Comparison of ENCODE assay signal across 8 cellular contexts in genomic region chr7:992742-993607, GRCh38. TPM values are rescaled to one million over a fixed set of nuclear protein-coding genes. Genes with fewer than 3 reads are reported as not detected.
DNase-seq lines count a peak whose midpoint lies in the region; ATAC-seq and TF ChIP-seq lines count a peak whose summit lies in the region.

No MANE protein-coding gene starts in this region.

- 0 out of 2 replicates have a peak overlapping the region, but pooled peaks have one; percentile 11 for H3K27ac ChIP-seq in WERI-Rb-1

- peak; percentile 99 for TF ChIP-seq CTCF in BE2C (IDR thresholded peaks at IDR 0.05; ENCODE audit: low read depth, low read length)
- peak; percentile 100 for TF ChIP-seq CTCF in WERI-Rb-1 (IDR thresholded peaks at IDR 0.05; ENCODE audit: low read depth, low read length)
- TF ChIP-seq CTCF in MCF 10A (IDR thresholded peaks at IDR 0.05; ENCODE audit: unreplicated experiment): peak; percentile 99

- H3K9me3 ChIP-seq in BE2C (no peaks in the 10 kb centered on the region), WERI-Rb-1 (ENCODE audit: severe bottlenecking) (no peaks in the 10 kb centered on the region)

- peaks cover 25% of the 10 kb centered on the region for H3K36me3 Mint-ChIP-seq in MCF 10A (ENCODE audit: insufficient read depth, unreplicated experiment)

- H3K9me3 Mint-ChIP-seq in MCF 10A (ENCODE audit: unreplicated experiment): no peaks in the 10 kb centered on the region

- peaks cover 15% of the 10 kb centered on the region for H3K4me1 ChIP-seq in BE2C

- H3K4me3 ChIP-seq in BE2C (ENCODE audit: low read depth, low read length) (no peak overlapping the region), WERI-Rb-1 (ENCODE audit: low read depth, low read length) (no peak overlapping the region)

- H3K4me1 Mint-ChIP-seq in MCF 10A (ENCODE audit: insufficient read depth, unreplicated experiment): peaks cover 6% of the 10 kb centered on the region

- POLR2A ChIA-PET in MCF 10A (lab: Yijun Ruan, JAX): interaction anchor here (0.6 to 2.5 kb wide), 10 partner anchors 18 to 660 kb away, joined by 3 to 15 read pairs (median 4); partner anchors contain the start of genes COX19 and GPR146

- no peaks in the 10 kb centered on the region for H3K27me3 ChIP-seq in BE2C
- H3K27me3 ChIP-seq in WERI-Rb-1 (ENCODE audit: insufficient read depth, low read depth, severe bottlenecking): no peaks in the 10 kb centered on the region

- no TSS peak for BruUV-seq in MCF 10A (replicated peaks; lab: Mats Ljungman, UMichigan)

- intact Hi-C loops in MCF 10A (cut with micrococcal nuclease): loop anchor here (1.0 kb wide), 1 partner anchor 183 kb away; no protein-coding TSS in a partner anchor

- no peak overlapping the region for H3K4me3 Mint-ChIP-seq in MCF 10A (ENCODE audit: unreplicated experiment)

- H3K36me3 ChIP-seq in BE2C (peaks cover 17% of the 10 kb centered on the region), WERI-Rb-1 (peaks cover 9% of the 10 kb centered on the region)

- peak; percentile 86 for ATAC-seq in GM19043 (IDR thresholded peaks at IDR 0.05; ENCODE audit: low read depth, unreplicated experiment)
- ATAC-seq in HG03196 (IDR thresholded peaks at IDR 0.05; ENCODE audit: unreplicated experiment): peak; percentile 81

- DNase-seq in BE2C (peak; percentile 99), NCI-H226 (peak; percentile 88), WERI-Rb-1 (peak; percentile 98), MCF 10A (ENCODE audit: unreplicated experiment) (peak; percentile 93), inferior parietal cortex (ENCODE audit: extremely low spot score) (peak; percentile 93)
- peak; percentile 91 to 96 for DNase-seq in stimulated activated CD4-positive, alpha-beta T cell treated with anti-CD3 and anti-CD28 coated beads, Interleukin-15, amount 100 ng/mL, for 48 hours (ENCODE audit: low read depth in 2 of 2)

- H3K27ac Mint-ChIP-seq in MCF 10A (ENCODE audit: low read depth, unreplicated experiment): no peak overlapping the region

- H3K27me3 Mint-ChIP-seq in MCF 10A (ENCODE audit: insufficient read depth, unreplicated experiment): no peaks in the 10 kb centered on the region

- CTCF ChIA-PET in MCF 10A (lab: Yijun Ruan, JAX): interaction anchor here (0.6 to 5.9 kb wide), 59 partner anchors 8 to 1369 kb away, joined by 3 to 98 read pairs (median 5); partner anchors contain the start of genes COX19 and CYP2W1

RNA-seq across cellular contexts. Expression of gene CYP2W1, which starts 10.0 kb away (rescaled TPM):
- 0.19 TPM for polyA plus RNA-seq in BE2C (2012; ENCODE audit: insufficient read depth, insufficient read length, low read depth)
- total RNA-seq in MCF 10A (2022): not detected in 2 replicates

RNA-seq across cellular contexts. Expression of gene COX19, which starts 17.6 kb away (rescaled TPM):
- 18.8 TPM for polyA plus RNA-seq in BE2C (2012; ENCODE audit: insufficient read depth, insufficient read length, low read depth)
- 14.7 and 16.5 TPM in 2 replicates for total RNA-seq in MCF 10A (2022)

RNA-seq across cellular contexts. Expression of gene ADAP1, which starts 38.5 kb away (rescaled TPM):
- polyA plus RNA-seq in BE2C (2012; ENCODE audit: insufficient read depth, insufficient read length, low read depth): 37.8 TPM
- 7.0 and 10.5 TPM in 2 replicates for total RNA-seq in MCF 10A (2022)

RNA-seq across cellular contexts. Expression of gene GPR146, which starts 51.4 kb away (rescaled TPM):
- polyA plus RNA-seq in BE2C (2012; ENCODE audit: insufficient read depth, insufficient read length, low read depth): 41.4 TPM
- total RNA-seq in MCF 10A (2022): 0.27 TPM in 1 of 2 replicates, not detected in the other
